In the genomic region with DNA sequence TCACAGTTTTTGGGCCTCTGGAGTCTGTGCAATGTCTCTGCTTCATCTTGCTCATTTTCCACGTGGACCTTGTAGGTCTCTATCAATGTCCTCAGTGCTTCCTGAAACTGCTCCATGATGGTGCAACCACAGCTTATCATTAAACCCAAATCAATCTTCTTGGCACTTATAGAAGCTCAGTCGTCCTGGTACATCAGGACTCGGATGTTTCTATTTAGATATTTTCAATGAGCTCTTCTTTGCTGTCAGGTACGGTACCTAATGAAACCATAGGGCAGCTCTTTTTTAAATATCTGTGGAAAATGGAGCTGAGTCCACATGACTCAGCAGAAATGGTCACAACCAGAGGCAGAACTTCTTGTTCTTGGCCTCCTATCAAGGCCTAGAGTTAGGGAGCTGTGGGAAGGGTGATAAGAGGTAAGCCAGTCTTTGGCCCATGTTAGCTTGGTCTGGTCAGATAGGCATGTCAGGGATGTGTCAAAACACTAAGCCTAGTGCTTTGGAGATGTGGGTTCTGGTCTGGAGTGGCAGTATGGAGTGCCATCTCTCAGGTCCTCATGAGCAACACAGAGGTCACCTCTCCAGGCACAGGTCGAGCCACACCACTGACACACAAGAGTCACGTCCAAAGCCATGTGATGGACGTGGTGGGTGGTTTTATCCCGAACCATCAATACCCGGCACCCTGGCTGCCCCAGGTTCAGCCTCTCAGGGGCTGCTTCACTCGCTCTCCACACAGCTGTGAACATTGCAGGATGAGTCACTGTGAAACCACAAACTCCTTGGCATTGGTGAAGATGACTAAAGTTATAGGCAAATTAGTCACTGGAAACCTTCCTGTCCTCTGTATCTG, we compare ENCODE assay signal across 8 cellular contexts.
DNase-seq lines count a peak whose midpoint lies in the region; ATAC-seq lines count a peak whose summit lies in the region.

No MANE protein-coding gene starts in this region.

- DNase-seq in NOMO-1 treated with dmso at 0.1 percent for 144 hours (lab: John Stamatoyannopoulos, UW; ENCODE audit: unreplicated experiment) = peak; percentile 33
- DNase-seq in activated T-cell treated with anti-CD3 and anti-CD28 coated beads, Interleukin-2, amount 50 U/mL, for 1 hour = peak; percentile 25
- peak; percentile 55 for DNase-seq in foreskin melanocyte
- DNase-seq in stimulated activated CD4-positive, alpha-beta T cell treated with anti-CD3 and anti-CD28 coated beads, Interleukin-12 subunit alpha, Interleukin-12 subunit beta, amount 100 ng/mL, for 48 hours (ENCODE audit: low read depth in 2 of 3, low spot score in 1 of 3) = peak; percentile 55 to 68 (median 57)
- DNase-seq in NCI-H345 treated with DMSO at 0.1 percent for 48 hours (lab: John Stamatoyannopoulos, UW; ENCODE audit: unreplicated experiment) = no peak
- no peak for DNase-seq in COLO668 (lab: John Stamatoyannopoulos, UW; ENCODE audit: unreplicated experiment)

- ATAC-seq in GM18511 (IDR thresholded peaks at IDR 0.05; ENCODE audit: unreplicated experiment) (peak; percentile 93), HG02884 (IDR thresholded peaks at IDR 0.05; ENCODE audit: unreplicated experiment) (peak; percentile 86)

Comparison
In these comparisons a context has a peak if more than half of its experiments do, and no peak if none do; other contexts are left out.
1. DNase-seq: peak in NOMO-1 treated with dmso at 0.1 percent for 144 hours (single experiment), activated T-cell treated with anti-CD3 and anti-CD28 coated beads, Interleukin-2, amount 50 U/mL, for 1 hour (single experiment), foreskin melanocyte (single experiment) and stimulated activated CD4-positive, alpha-beta T cell treated with anti-CD3 and anti-CD28 coated beads, Interleukin-12 subunit alpha, Interleukin-12 subunit beta, amount 100 ng/mL, for 48 hours (3 of 3); none in NCI-H345 treated with DMSO at 0.1 percent for 48 hours (single experiment) and COLO668 (single experiment).